8 cellular contexts compared by ENCODE assay signal in the genomic region with DNA sequence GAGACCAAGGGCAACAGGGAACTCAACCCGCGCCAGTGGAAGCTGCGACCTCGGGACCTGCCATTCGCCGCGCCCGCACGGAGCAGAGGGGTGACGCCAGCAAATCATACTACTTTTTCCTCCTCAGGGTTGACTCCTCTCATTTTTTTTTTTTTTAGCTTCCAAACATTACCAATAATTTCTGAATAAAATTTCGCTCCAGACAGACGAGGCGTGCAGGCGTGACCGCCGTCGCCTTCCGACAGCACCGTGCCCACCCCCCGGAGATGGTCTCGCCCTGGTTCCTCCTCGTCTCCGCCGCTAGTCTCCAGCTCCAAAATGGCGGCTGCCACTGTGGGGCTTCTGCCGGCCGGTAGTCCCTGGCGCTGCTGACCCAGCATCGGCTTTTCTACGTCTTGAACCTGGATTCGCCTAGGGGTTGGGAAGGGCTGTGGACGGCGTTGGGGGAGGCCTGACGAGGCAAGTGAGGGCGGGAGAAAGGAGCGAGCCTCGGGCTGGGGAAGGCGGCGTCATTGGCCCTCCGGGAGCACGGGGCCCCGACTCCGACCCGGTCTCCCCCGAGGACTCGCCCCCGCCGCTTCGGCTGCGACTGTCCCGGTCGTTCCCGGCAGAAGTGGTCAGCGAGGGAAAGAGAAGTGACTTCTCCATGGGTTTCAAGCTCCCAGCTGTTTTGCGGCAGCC. TPM values are rescaled to one million over a fixed set of nuclear protein-coding genes. Genes with fewer than 3 reads are reported as not detected.
DNase-seq lines count a peak whose midpoint lies in the region; ATAC-seq and TF ChIP-seq lines count a peak whose summit lies in the region.

CPSF2 (plus strand) TSS at position 300 of the 681 bp plus-strand sequence. CDS start 9,016 bp downstream, outside the sequence.
NDUFB1 (minus strand) TSS at position 37 of the 681 bp plus-strand sequence. CDS start 4,069 bp downstream, outside the sequence.

- TF ChIP-seq CTCF in AG09319 (IDR thresholded peaks at IDR 0.05; ENCODE audit: low read depth, low read length) = no peak

- ATAC-seq in GM18909 (IDR thresholded peaks at IDR 0.05; ENCODE audit: poor library complexity, unreplicated experiment) (peak; percentile 89), HG03159 (IDR thresholded peaks at IDR 0.05; ENCODE audit: unreplicated experiment) (peak; percentile 90)

- peak; percentile 49 for DNase-seq in AG09319 (ENCODE audit: extremely low read depth, low read depth)
- peak; percentile 83 to 90 for DNase-seq in NCI-H446 (lab: John Stamatoyannopoulos, UW)
- peak; percentile 76 to 81 for DNase-seq in activated CD4-positive, alpha-beta T cell treated with anti-CD3 and anti-CD28 coated beads for 24 hours (ENCODE audit: low read depth in 2 of 2)
- DNase-seq in cerebellum (ENCODE audit: low spot score) = peak; percentile 92
- DNase-seq in kidney glomerular epithelial cell (lab: John Stamatoyannopoulos, UW) = peak; percentile 90
- DNase-seq in stimulated activated CD4-positive, alpha-beta T cell treated with anti-CD3 and anti-CD28 coated beads, Interleukin-1b, Interleukin-23, amount 100 ng/mL, for 24 hours (ENCODE audit: low read depth in 4 of 4, low spot score in 1 of 4) = peak; percentile 72 to 82 (median 78)

RNA-seq across cellular contexts. Expression of gene CPSF2, which starts in this region (rescaled TPM):
- 17.1 TPM for total RNA-seq in cerebellum

RNA-seq across cellular contexts. Expression of gene NDUFB1, which starts in this region (rescaled TPM):
- total RNA-seq in cerebellum = 125 TPM

Comparison
In these comparisons a context has a peak if more than half of its experiments do, and no peak if none do; other contexts are left out.
1. Peak in every context shown above with its lines: DNase-seq and ATAC-seq.